Comparison of ENCODE assay signal across 2 cellular contexts in the genomic region with DNA sequence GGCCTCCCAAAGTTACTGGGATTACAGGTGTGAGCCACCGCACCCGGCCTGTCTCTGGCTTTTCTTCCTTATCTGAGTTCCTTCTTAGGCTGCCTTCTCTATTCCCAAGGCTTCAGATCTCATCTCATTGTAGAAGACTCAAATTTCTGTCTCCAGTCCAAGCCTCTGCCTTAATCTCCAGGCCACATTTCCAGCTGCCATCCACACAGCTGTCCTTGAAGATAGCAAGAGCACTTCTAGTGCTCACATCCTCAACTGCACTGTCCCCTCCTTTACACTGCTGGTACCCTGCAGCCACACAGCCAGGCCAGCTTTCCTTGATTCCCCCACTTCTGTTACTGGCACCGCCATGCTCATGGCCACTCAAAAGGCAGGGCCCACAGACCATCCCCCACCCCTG.
A peak's percentile ranks its signal among the peaks of the same experiment; 100 is the strongest.
TF ChIP-seq lines count a peak whose summit lies in the region.

No MANE protein-coding gene starts in this region.

TF ChIP-seq in IMR-90, 13 proteins besides CTCF, POLR2A, EP300 and RAD21:
- TF ChIP-seq RCOR1 (IDR thresholded peaks at IDR 0.05; ENCODE audit: insufficient replicate concordance, low read length), result no peak
- no peak for TF ChIP-seq FOS (IDR thresholded peaks at IDR 0.05; ENCODE audit: low read depth, low read length)
- TF ChIP-seq RFX5 (IDR thresholded peaks at IDR 0.05; ENCODE audit: low read depth, low read length), result no peak
- no peak for TF ChIP-seq NFE2L2 (IDR thresholded peaks at IDR 0.05; ENCODE audit: low read depth, low read length)
- TF ChIP-seq BHLHE40 (IDR thresholded peaks at IDR 0.05; ENCODE audit: low read depth, low read length), result no peak
- TF ChIP-seq, protein P1, sequence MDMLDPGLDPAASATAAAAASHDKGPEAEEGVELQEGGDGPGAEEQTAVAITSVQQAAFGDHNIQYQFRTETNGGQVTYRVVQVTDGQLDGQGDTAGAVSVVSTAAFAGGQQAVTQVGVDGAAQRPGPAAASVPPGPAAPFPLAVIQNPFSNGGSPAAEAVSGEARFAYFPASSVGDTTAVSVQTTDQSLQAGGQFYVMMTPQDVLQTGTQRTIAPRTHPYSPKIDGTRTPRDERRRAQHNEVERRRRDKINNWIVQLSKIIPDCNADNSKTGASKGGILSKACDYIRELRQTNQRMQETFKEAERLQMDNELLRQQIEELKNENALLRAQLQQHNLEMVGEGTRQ (IDR thresholded peaks at IDR 0.05; ENCODE audit: low read depth, low read length), result no peak
- TF ChIP-seq MAZ (IDR thresholded peaks at IDR 0.05; ENCODE audit: borderline replicate concordance, low read depth, low read length), result no peak
- no peak for TF ChIP-seq CEBPB (IDR thresholded peaks at IDR 0.05; ENCODE audit: low read depth, low read length)
- TF ChIP-seq SMC3 (IDR thresholded peaks at IDR 0.05; ENCODE audit: low read depth, low read length), result no peak
- no peak for TF ChIP-seq MXI1 (IDR thresholded peaks at IDR 0.05; ENCODE audit: borderline replicate concordance, low read depth, low read length)

TF ChIP-seq in K562, 482 proteins besides CTCF, POLR2A, EP300 and RAD21 (continues in another document):
- peak; percentile 41; the same call in 1 of the 2 replicates for TF ChIP-seq TEAD4 (IDR thresholded peaks at IDR 0.05; ENCODE audit: low read length)
- no peak for TF ChIP-seq TEAD4 (CRISPR knock-in tag; IDR thresholded peaks at IDR 0.05; ENCODE audit: borderline replicate concordance)
- TF ChIP-seq, protein P2, sequence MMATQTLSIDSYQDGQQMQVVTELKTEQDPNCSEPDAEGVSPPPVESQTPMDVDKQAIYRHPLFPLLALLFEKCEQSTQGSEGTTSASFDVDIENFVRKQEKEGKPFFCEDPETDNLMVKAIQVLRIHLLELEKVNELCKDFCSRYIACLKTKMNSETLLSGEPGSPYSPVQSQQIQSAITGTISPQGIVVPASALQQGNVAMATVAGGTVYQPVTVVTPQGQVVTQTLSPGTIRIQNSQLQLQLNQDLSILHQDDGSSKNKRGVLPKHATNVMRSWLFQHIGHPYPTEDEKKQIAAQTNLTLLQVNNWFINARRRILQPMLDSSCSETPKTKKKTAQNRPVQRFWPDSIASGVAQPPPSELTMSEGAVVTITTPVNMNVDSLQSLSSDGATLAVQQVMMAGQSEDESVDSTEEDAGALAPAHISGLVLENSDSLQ (IDR thresholded peaks at IDR 0.05), result no peak
- TF ChIP-seq TRIM28 (IDR thresholded peaks at IDR 0.05), result peak; percentile 40; the same call in 1 of the 2 replicates
- TF ChIP-seq GTF2F1 (IDR thresholded peaks at IDR 0.05; ENCODE audit: low read depth, low read length), result no peak
- TF ChIP-seq, protein P3, sequence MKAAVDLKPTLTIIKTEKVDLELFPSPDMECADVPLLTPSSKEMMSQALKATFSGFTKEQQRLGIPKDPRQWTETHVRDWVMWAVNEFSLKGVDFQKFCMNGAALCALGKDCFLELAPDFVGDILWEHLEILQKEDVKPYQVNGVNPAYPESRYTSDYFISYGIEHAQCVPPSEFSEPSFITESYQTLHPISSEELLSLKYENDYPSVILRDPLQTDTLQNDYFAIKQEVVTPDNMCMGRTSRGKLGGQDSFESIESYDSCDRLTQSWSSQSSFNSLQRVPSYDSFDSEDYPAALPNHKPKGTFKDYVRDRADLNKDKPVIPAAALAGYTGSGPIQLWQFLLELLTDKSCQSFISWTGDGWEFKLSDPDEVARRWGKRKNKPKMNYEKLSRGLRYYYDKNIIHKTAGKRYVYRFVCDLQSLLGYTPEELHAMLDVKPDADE (conservative IDR thresholded peaks at IDR 0.05; ENCODE audit: control insufficient read depth, low read depth, low read length), result no peak
- no peak for TF ChIP-seq ZNF311 (CRISPR knock-in tag; IDR thresholded peaks at IDR 0.05)
- peak; percentile 81 for TF ChIP-seq CBFA2T3 (IDR thresholded peaks at IDR 0.05)
- peak; percentile 72 for TF ChIP-seq TCF3 (CRISPR knock-in tag; IDR thresholded peaks at IDR 0.05)
- TF ChIP-seq ZNF12 (CRISPR knock-in tag; IDR thresholded peaks at IDR 0.05), result no peak
- no peak for TF ChIP-seq NCOA6 (IDR thresholded peaks at IDR 0.05)
- TF ChIP-seq GATA2 (CRISPR knock-in tag; IDR thresholded peaks at IDR 0.05), result peak; percentile 73
- no peak for TF ChIP-seq PRPF4 (IDR thresholded peaks at IDR 0.05; ENCODE audit: insufficient read depth, low read depth, low read length, poor library complexity, severe bottlenecking)
- no peak for TF ChIP-seq ZNF766 (CRISPR knock-in tag; conservative IDR thresholded peaks at IDR 0.05)
- no peak for TF ChIP-seq ETS2 (tag; IDR thresholded peaks at IDR 0.05; ENCODE audit: borderline replicate concordance, poor library complexity, severe bottlenecking)
- TF ChIP-seq ZBTB7A (IDR thresholded peaks at IDR 0.05; ENCODE audit: borderline replicate concordance, control insufficient read depth, low read depth, low read length), result no peak
- no peak for TF ChIP-seq NELFE (IDR thresholded peaks at IDR 0.05; ENCODE audit: insufficient read depth, insufficient read length)
- no peak for TF ChIP-seq ZBTB11 (CRISPR knock-in tag; IDR thresholded peaks at IDR 0.05)
- TF ChIP-seq, protein P4, sequence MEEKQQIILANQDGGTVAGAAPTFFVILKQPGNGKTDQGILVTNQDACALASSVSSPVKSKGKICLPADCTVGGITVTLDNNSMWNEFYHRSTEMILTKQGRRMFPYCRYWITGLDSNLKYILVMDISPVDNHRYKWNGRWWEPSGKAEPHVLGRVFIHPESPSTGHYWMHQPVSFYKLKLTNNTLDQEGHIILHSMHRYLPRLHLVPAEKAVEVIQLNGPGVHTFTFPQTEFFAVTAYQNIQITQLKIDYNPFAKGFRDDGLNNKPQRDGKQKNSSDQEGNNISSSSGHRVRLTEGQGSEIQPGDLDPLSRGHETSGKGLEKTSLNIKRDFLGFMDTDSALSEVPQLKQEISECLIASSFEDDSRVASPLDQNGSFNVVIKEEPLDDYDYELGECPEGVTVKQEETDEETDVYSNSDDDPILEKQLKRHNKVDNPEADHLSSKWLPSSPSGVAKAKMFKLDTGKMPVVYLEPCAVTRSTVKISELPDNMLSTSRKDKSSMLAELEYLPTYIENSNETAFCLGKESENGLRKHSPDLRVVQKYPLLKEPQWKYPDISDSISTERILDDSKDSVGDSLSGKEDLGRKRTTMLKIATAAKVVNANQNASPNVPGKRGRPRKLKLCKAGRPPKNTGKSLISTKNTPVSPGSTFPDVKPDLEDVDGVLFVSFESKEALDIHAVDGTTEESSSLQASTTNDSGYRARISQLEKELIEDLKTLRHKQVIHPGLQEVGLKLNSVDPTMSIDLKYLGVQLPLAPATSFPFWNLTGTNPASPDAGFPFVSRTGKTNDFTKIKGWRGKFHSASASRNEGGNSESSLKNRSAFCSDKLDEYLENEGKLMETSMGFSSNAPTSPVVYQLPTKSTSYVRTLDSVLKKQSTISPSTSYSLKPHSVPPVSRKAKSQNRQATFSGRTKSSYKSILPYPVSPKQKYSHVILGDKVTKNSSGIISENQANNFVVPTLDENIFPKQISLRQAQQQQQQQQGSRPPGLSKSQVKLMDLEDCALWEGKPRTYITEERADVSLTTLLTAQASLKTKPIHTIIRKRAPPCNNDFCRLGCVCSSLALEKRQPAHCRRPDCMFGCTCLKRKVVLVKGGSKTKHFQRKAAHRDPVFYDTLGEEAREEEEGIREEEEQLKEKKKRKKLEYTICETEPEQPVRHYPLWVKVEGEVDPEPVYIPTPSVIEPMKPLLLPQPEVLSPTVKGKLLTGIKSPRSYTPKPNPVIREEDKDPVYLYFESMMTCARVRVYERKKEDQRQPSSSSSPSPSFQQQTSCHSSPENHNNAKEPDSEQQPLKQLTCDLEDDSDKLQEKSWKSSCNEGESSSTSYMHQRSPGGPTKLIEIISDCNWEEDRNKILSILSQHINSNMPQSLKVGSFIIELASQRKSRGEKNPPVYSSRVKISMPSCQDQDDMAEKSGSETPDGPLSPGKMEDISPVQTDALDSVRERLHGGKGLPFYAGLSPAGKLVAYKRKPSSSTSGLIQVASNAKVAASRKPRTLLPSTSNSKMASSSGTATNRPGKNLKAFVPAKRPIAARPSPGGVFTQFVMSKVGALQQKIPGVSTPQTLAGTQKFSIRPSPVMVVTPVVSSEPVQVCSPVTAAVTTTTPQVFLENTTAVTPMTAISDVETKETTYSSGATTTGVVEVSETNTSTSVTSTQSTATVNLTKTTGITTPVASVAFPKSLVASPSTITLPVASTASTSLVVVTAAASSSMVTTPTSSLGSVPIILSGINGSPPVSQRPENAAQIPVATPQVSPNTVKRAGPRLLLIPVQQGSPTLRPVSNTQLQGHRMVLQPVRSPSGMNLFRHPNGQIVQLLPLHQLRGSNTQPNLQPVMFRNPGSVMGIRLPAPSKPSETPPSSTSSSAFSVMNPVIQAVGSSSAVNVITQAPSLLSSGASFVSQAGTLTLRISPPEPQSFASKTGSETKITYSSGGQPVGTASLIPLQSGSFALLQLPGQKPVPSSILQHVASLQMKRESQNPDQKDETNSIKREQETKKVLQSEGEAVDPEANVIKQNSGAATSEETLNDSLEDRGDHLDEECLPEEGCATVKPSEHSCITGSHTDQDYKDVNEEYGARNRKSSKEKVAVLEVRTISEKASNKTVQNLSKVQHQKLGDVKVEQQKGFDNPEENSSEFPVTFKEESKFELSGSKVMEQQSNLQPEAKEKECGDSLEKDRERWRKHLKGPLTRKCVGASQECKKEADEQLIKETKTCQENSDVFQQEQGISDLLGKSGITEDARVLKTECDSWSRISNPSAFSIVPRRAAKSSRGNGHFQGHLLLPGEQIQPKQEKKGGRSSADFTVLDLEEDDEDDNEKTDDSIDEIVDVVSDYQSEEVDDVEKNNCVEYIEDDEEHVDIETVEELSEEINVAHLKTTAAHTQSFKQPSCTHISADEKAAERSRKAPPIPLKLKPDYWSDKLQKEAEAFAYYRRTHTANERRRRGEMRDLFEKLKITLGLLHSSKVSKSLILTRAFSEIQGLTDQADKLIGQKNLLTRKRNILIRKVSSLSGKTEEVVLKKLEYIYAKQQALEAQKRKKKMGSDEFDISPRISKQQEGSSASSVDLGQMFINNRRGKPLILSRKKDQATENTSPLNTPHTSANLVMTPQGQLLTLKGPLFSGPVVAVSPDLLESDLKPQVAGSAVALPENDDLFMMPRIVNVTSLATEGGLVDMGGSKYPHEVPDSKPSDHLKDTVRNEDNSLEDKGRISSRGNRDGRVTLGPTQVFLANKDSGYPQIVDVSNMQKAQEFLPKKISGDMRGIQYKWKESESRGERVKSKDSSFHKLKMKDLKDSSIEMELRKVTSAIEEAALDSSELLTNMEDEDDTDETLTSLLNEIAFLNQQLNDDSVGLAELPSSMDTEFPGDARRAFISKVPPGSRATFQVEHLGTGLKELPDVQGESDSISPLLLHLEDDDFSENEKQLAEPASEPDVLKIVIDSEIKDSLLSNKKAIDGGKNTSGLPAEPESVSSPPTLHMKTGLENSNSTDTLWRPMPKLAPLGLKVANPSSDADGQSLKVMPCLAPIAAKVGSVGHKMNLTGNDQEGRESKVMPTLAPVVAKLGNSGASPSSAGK (IDR thresholded peaks at IDR 0.05), result no peak
- no peak for TF ChIP-seq KHSRP (IDR thresholded peaks at IDR 0.05)
- no peak for TF ChIP-seq RBM22 (IDR thresholded peaks at IDR 0.05; ENCODE audit: low read depth, low read length, poor library complexity, severe bottlenecking)
- TF ChIP-seq RBM39 (optimal IDR thresholded peaks at IDR 0.05; ENCODE audit: low read depth, low read length), result no peak
- TF ChIP-seq ARID1B (IDR thresholded peaks at IDR 0.05), result peak; percentile 71
- TF ChIP-seq BRF2 (IDR thresholded peaks at IDR 0.05; ENCODE audit: borderline replicate concordance, insufficient read depth, insufficient read length), result no peak
- TF ChIP-seq NFIC (IDR thresholded peaks at IDR 0.05), result peak; percentile 38
- no peak for TF ChIP-seq ZNF408 (CRISPR knock-in tag; IDR thresholded peaks at IDR 0.05; ENCODE audit: low read depth)
- TF ChIP-seq, protein P5, sequence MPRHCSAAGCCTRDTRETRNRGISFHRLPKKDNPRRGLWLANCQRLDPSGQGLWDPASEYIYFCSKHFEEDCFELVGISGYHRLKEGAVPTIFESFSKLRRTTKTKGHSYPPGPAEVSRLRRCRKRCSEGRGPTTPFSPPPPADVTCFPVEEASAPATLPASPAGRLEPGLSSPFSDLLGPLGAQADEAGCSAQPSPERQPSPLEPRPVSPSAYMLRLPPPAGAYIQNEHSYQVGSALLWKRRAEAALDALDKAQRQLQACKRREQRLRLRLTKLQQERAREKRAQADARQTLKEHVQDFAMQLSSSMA (CRISPR knock-in tag; IDR thresholded peaks at IDR 0.05), result no peak
- TF ChIP-seq ZNF584 (CRISPR knock-in tag; IDR thresholded peaks at IDR 0.05; ENCODE audit: low read depth), result no peak
- peak in 1 of 2 experiments; percentile 41; a peak in 3 of 4 replicates for TF ChIP-seq TRIM24 (IDR thresholded peaks at IDR 0.05)
- TF ChIP-seq EP400 (IDR thresholded peaks at IDR 0.05), result no peak
- TF ChIP-seq, protein P6, sequence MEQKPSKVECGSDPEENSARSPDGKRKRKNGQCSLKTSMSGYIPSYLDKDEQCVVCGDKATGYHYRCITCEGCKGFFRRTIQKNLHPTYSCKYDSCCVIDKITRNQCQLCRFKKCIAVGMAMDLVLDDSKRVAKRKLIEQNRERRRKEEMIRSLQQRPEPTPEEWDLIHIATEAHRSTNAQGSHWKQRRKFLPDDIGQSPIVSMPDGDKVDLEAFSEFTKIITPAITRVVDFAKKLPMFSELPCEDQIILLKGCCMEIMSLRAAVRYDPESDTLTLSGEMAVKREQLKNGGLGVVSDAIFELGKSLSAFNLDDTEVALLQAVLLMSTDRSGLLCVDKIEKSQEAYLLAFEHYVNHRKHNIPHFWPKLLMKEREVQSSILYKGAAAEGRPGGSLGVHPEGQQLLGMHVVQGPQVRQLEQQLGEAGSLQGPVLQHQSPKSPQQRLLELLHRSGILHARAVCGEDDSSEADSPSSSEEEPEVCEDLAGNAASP (IDR thresholded peaks at IDR 0.05), result no peak
- peak; percentile 74 for TF ChIP-seq TAL1 (IDR thresholded peaks at IDR 0.05)
